In the genomic region with DNA sequence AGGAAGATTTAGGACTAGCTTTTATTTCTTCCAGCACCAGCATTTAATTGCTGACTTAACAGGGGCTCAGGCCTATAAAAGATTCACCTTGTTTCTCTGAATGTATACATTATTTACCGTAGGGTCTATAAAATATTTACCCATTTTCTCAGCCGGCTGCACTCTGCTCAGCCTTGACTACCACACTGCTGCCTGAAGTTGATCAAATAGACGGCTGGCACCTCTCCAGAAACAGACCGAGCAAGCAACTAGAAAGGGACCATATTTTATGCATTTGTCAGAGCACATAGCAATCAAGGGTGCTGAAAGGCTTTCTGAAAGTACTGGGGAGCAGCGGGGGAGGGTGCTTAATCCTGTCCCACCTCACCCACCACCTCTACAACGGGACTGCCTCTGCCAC, we compare ENCODE assay signal across 1 cellular context.
TF ChIP-seq lines count a peak whose summit lies in the region.

No MANE protein-coding gene starts in this region.

TF ChIP-seq in HepG2, 621 proteins besides CTCF, POLR2A, EP300 and RAD21 (continued from another document):
- TF ChIP-seq, protein P1, sequence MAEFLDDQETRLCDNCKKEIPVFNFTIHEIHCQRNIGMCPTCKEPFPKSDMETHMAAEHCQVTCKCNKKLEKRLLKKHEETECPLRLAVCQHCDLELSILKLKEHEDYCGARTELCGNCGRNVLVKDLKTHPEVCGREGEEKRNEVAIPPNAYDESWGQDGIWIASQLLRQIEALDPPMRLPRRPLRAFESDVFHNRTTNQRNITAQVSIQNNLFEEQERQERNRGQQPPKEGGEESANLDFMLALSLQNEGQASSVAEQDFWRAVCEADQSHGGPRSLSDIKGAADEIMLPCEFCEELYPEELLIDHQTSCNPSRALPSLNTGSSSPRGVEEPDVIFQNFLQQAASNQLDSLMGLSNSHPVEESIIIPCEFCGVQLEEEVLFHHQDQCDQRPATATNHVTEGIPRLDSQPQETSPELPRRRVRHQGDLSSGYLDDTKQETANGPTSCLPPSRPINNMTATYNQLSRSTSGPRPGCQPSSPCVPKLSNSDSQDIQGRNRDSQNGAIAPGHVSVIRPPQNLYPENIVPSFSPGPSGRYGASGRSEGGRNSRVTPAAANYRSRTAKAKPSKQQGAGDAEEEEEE (CRISPR knock-in tag; IDR thresholded peaks at IDR 0.05; ENCODE audit: borderline replicate concordance), result no peak
- TF ChIP-seq EED (CRISPR knock-in tag; IDR thresholded peaks at IDR 0.05) (no peak), SALL1 (CRISPR knock-in tag; IDR thresholded peaks at IDR 0.05) (peak; percentile 70), ZNF343 (CRISPR knock-in tag; IDR thresholded peaks at IDR 0.05) (no peak), ZNF678 (CRISPR knock-in tag; IDR thresholded peaks at IDR 0.05) (no peak), RXRB (CRISPR knock-in tag; IDR thresholded peaks at IDR 0.05; ENCODE audit: borderline replicate concordance) (0 out of 2 replicates have a peak, but pooled peaks have one; percentile 13), ZNF251 (CRISPR knock-in tag; IDR thresholded peaks at IDR 0.05) (no peak), ZKSCAN5 (CRISPR knock-in tag; IDR thresholded peaks at IDR 0.05) (no peak), ZNF180 (CRISPR knock-in tag; IDR thresholded peaks at IDR 0.05; ENCODE audit: borderline replicate concordance, low read depth) (no peak), STAT5B (CRISPR knock-in tag; IDR thresholded peaks at IDR 0.05) (no peak), ZEB1 (IDR thresholded peaks at IDR 0.05; ENCODE audit: insufficient replicate concordance, low read depth) (no peak), TEAD3 (CRISPR knock-in tag; optimal IDR thresholded peaks at IDR 0.05; ENCODE audit: borderline replicate concordance) (no peak), ZBTB20 (CRISPR knock-in tag; IDR thresholded peaks at IDR 0.05; ENCODE audit: borderline replicate concordance, low read depth) (peak; percentile 96; the same call in 1 of the 2 replicates), SPEN (CRISPR knock-in tag; IDR thresholded peaks at IDR 0.05; ENCODE audit: low read depth) (0 out of 2 replicates have a peak, but pooled peaks have one; percentile 35), FOSL2 (CRISPR knock-in tag; IDR thresholded peaks at IDR 0.05) (peak; percentile 27; the same call in 1 of the 2 replicates)
- TF ChIP-seq, protein P2, sequence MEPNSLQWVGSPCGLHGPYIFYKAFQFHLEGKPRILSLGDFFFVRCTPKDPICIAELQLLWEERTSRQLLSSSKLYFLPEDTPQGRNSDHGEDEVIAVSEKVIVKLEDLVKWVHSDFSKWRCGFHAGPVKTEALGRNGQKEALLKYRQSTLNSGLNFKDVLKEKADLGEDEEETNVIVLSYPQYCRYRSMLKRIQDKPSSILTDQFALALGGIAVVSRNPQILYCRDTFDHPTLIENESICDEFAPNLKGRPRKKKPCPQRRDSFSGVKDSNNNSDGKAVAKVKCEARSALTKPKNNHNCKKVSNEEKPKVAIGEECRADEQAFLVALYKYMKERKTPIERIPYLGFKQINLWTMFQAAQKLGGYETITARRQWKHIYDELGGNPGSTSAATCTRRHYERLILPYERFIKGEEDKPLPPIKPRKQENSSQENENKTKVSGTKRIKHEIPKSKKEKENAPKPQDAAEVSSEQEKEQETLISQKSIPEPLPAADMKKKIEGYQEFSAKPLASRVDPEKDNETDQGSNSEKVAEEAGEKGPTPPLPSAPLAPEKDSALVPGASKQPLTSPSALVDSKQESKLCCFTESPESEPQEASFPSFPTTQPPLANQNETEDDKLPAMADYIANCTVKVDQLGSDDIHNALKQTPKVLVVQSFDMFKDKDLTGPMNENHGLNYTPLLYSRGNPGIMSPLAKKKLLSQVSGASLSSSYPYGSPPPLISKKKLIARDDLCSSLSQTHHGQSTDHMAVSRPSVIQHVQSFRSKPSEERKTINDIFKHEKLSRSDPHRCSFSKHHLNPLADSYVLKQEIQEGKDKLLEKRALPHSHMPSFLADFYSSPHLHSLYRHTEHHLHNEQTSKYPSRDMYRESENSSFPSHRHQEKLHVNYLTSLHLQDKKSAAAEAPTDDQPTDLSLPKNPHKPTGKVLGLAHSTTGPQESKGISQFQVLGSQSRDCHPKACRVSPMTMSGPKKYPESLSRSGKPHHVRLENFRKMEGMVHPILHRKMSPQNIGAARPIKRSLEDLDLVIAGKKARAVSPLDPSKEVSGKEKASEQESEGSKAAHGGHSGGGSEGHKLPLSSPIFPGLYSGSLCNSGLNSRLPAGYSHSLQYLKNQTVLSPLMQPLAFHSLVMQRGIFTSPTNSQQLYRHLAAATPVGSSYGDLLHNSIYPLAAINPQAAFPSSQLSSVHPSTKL (CRISPR knock-in tag; IDR thresholded peaks at IDR 0.05), result peak; percentile 45; the same call in 1 of the 2 replicates
- TF ChIP-seq, protein P3, sequence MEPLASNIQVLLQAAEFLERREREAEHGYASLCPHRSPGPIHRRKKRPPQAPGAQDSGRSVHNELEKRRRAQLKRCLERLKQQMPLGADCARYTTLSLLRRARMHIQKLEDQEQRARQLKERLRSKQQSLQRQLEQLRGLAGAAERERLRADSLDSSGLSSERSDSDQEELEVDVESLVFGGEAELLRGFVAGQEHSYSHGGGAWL (CRISPR knock-in tag; IDR thresholded peaks at IDR 0.05), result no peak
- TF ChIP-seq, protein P4, sequence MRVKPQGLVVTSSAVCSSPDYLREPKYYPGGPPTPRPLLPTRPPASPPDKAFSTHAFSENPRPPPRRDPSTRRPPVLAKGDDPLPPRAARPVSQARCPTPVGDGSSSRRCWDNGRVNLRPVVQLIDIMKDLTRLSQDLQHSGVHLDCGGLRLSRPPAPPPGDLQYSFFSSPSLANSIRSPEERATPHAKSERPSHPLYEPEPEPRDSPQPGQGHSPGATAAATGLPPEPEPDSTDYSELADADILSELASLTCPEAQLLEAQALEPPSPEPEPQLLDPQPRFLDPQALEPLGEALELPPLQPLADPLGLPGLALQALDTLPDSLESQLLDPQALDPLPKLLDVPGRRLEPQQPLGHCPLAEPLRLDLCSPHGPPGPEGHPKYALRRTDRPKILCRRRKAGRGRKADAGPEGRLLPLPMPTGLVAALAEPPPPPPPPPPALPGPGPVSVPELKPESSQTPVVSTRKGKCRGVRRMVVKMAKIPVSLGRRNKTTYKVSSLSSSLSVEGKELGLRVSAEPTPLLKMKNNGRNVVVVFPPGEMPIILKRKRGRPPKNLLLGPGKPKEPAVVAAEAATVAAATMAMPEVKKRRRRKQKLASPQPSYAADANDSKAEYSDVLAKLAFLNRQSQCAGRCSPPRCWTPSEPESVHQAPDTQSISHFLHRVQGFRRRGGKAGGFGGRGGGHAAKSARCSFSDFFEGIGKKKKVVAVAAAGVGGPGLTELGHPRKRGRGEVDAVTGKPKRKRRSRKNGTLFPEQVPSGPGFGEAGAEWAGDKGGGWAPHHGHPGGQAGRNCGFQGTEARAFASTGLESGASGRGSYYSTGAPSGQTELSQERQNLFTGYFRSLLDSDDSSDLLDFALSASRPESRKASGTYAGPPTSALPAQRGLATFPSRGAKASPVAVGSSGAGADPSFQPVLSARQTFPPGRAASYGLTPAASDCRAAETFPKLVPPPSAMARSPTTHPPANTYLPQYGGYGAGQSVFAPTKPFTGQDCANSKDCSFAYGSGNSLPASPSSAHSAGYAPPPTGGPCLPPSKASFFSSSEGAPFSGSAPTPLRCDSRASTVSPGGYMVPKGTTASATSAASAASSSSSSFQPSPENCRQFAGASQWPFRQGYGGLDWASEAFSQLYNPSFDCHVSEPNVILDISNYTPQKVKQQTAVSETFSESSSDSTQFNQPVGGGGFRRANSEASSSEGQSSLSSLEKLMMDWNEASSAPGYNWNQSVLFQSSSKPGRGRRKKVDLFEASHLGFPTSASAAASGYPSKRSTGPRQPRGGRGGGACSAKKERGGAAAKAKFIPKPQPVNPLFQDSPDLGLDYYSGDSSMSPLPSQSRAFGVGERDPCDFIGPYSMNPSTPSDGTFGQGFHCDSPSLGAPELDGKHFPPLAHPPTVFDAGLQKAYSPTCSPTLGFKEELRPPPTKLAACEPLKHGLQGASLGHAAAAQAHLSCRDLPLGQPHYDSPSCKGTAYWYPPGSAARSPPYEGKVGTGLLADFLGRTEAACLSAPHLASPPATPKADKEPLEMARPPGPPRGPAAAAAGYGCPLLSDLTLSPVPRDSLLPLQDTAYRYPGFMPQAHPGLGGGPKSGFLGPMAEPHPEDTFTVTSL (CRISPR knock-in tag; IDR thresholded peaks at IDR 0.05; ENCODE audit: borderline replicate concordance), result peak; percentile 59; the same call in 1 of the 2 replicates
